In the genomic region with DNA sequence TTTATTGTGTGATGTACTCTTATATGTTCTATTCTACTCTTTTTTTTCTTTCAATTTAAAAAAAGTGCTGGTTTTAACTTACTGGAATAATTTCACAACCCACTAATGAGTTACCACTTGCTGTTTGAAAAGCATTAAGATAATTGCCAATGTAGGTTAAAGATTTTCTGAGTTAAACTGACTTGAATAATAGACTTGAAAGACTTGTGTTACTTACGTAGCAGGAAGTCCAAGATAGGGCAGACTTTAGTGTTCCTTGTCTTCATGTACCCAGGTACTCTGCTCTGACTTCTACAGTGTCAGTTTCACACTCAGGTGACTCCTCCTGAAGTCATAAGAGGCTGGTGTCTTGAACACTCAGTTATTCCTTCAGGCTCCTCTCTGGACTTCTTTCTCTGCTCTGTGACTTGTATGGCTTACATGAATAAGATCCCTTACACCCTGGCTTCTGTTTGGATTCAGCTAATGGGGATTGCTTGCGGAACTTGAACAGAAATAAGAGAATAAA, we compare ENCODE assay signal across 15 cellular contexts.
"Had no signal": no experiment of that assay in that cellular context is flagged by ENCODE, and none has a peak within 500 bp of the region (broad histone marks: within the 10 kb centered on the region; RNA-seq: fewer than 3 reads in every experiment).

No MANE protein-coding gene starts in this region.

- H3K27me3 Mint-ChIP-seq: activated B cell treated with CpG ODN at 0.5 μM for 24 hours, T-cell had no signal

- DNase-seq: activated B cell treated with CpG ODN at 0.5 μM for 24 hours; activated CD4-positive, alpha-beta T cell treated with anti-CD3 and anti-CD28 coated beads, Interleukin-2, amount 50 U/mL, for 1 hour; activated naive CD4-positive, alpha-beta T cell treated with anti-CD3 and anti-CD28 coated beads, Interleukin-2, amount 50 U/mL, for 16 hours; effector CD4-positive, alpha-beta T cell; foreskin fibroblast; hippocampal formation; islet precursor cell; left lung; stimulated activated CD4-positive, alpha-beta T cell treated with anti-CD3 and anti-CD28 coated beads, Interleukin-2, amount 100 ng/mL, for 24 hours; stomach; T-cell; trophoblast cell had no signal

- H3K36me3 Mint-ChIP-seq: T-cell had no signal

- H3K4me3 ChIP-seq: left lung, right atrium auricular region, stomach had no signal

- H3K4me1 ChIP-seq: right atrium auricular region, stomach had no signal

- H3K36me3 ChIP-seq: left lung, right atrium auricular region, stomach had no signal

- ATAC-seq: left lung, SK-N-SH treated with all-trans-retinoic acid at 6 μM for 48 hours, T-cell had no signal

- H3K27ac ChIP-seq: left lung, right atrium auricular region, stomach had no signal

- H3K9me3 Mint-ChIP-seq: activated B cell treated with CpG ODN at 0.5 μM for 24 hours; activated T-helper 1 cell treated with anti-CD3 and anti-CD28 coated beads, Interleukin-12 subunit alpha, Interleukin-12 subunit beta, Interleukin-2, Interleukin-4 antibody, amounts not matched to agents 30 ng/mL and 10 ng/mL and 1 ng/mL, durations not matched to agents 14 hours and 24 hours and 36 hours; T-cell had no signal

- H3K27me3 ChIP-seq: left lung, right atrium auricular region, stomach had no signal

- H3K27ac Mint-ChIP-seq: activated B cell treated with CpG ODN at 0.5 μM for 24 hours; activated T-helper 1 cell treated with anti-CD3 and anti-CD28 coated beads, Interleukin-12 subunit alpha, Interleukin-12 subunit beta, Interleukin-2, Interleukin-4 antibody, amounts not matched to agents 30 ng/mL and 10 ng/mL and 1 ng/mL, durations not matched to agents 14 hours and 24 hours and 36 hours; T-cell had no signal

- H3K9me3 ChIP-seq: left lung, right atrium auricular region, stomach had no signal

- H3K4me3 Mint-ChIP-seq: activated B cell treated with CpG ODN at 0.5 μM for 24 hours; activated T-helper 1 cell treated with anti-CD3 and anti-CD28 coated beads, Interleukin-12 subunit alpha, Interleukin-12 subunit beta, Interleukin-2, Interleukin-4 antibody, amounts not matched to agents 30 ng/mL and 10 ng/mL and 1 ng/mL, durations not matched to agents 14 hours and 24 hours and 36 hours; T-cell had no signal
